Comparison of ENCODE assay signal across 1 cellular context in genomic region chr20:63687419-63688233, GRCh38.
TF ChIP-seq lines count a peak whose summit lies in the region.

No MANE protein-coding gene starts in this region.

TF ChIP-seq in HCT116, 20 proteins besides CTCF, POLR2A, EP300 and RAD21 (continued from another document):
- TF ChIP-seq MAX (IDR thresholded peaks at IDR 0.05) (no peak), CEBPB (IDR thresholded peaks at IDR 0.05; ENCODE audit: low read depth) (no peak), EZH2 (IDR thresholded peaks at IDR 0.05) (no peak), SIN3A (IDR thresholded peaks at IDR 0.05; ENCODE audit: low read depth) (no peak), EZH2phosphoT487 (IDR thresholded peaks at IDR 0.05; ENCODE audit: borderline replicate concordance) (no peak), ELF1 (IDR thresholded peaks at IDR 0.05; ENCODE audit: borderline replicate concordance, low read depth) (no peak), REST (IDR thresholded peaks at IDR 0.05; ENCODE audit: low read depth) (no peak), SP1 (IDR thresholded peaks at IDR 0.05; ENCODE audit: low read depth) (no peak)
